Comparison of ENCODE assay signal across 24 cellular contexts in the genomic region with DNA sequence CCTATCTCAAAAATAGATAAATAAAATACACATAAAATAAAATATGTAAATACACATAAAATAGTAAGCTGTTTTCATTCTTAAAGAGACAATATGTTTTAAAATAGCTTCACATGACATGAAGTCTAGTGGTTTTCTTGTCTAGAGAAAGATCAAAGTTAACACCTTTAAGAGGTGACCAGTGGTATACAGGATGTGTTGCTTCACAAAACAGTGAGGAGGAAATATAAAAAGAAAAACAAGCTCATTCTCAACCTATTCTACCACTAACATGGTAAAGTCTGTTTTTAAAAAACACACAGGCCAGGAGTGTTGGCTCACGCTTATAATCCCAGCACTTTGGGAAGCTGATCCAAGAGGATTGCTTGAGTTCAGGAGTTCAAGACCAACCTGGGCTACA.
"Had no signal": no experiment of that assay in that cellular context is flagged by ENCODE, and none has a peak within 500 bp of the region (broad histone marks: within the 10 kb centered on the region; RNA-seq: fewer than 3 reads in every experiment).

No MANE protein-coding gene starts in this region.

- H3K4me1 Mint-ChIP-seq: stimulated activated memory B cell treated with anti-CD40 and anti-IgM and Interleukin-4, amounts not matched to agents 10 μg/mL and 1 μg/mL and 100 μg/mL, for 72 hours; stimulated activated naive B cell treated with anti-CD40 and anti-IgM and Interleukin-4, amounts not matched to agents 10 μg/mL and 1 μg/mL and 100 μg/mL, for 72 hours had no signal

- H3K4me3 Mint-ChIP-seq: stimulated activated effector memory CD8-positive, alpha-beta T cell treated with anti-CD3 and anti-CD28 coated beads, Interleukin-12 subunit alpha, Interleukin-12 subunit beta, amount 100 ng/mL, for 72 hours; stimulated activated memory B cell treated with anti-CD40 and anti-IgM and Interleukin-4, amounts not matched to agents 10 μg/mL and 1 μg/mL and 100 μg/mL, for 72 hours; stimulated activated naive B cell treated with anti-CD40 and anti-IgM and Interleukin-4, amounts not matched to agents 10 μg/mL and 1 μg/mL and 100 μg/mL, for 72 hours; stimulated activated naive CD8-positive, alpha-beta T cell treated with anti-CD3 and anti-CD28 coated beads, Interleukin-15, amount 100 ng/mL, for 72 hours; stimulated activated naive CD8-positive, alpha-beta T cell treated with anti-CD3 and anti-CD28 coated beads, Interleukin-15, Interleukin-2, amounts not matched to agents 100 ng/mL and 50 ng/mL, for 24 hours; type B pancreatic cell had no signal

- H3K36me3 Mint-ChIP-seq: stimulated activated effector memory CD8-positive, alpha-beta T cell treated with anti-CD3 and anti-CD28 coated beads, Interleukin-12 subunit alpha, Interleukin-12 subunit beta, amount 100 ng/mL, for 72 hours; stimulated activated memory B cell treated with anti-CD40 and anti-IgM and Interleukin-4, amounts not matched to agents 10 μg/mL and 1 μg/mL and 100 μg/mL, for 72 hours; stimulated activated naive B cell treated with anti-CD40 and anti-IgM and Interleukin-4, amounts not matched to agents 10 μg/mL and 1 μg/mL and 100 μg/mL, for 72 hours; type B pancreatic cell had no signal

- DNase-seq: stimulated activated CD4-positive, alpha-beta T cell treated with anti-CD3 and anti-CD28 coated beads, Interleukin-2, amount 100 ng/mL, for 48 hours; stimulated activated CD4-positive, alpha-beta T cell treated with anti-CD3 and anti-CD28 coated beads, Interleukin-4, amount 100 ng/mL, for 1 hour; stimulated activated CD4-positive, alpha-beta T cell treated with anti-CD3 and anti-CD28 coated beads, Interleukin-4, amount 100 ng/mL, for 24 hours; stimulated activated CD4-positive, alpha-beta T cell treated with anti-CD3 and anti-CD28 coated beads, Interleukin-4, amount 100 ng/mL, for 4 hours; stimulated activated CD8-positive, alpha-beta memory T cell treated with anti-CD3 and anti-CD28 coated beads, Interleukin-4, amount 100 ng/mL, for 48 hours; stimulated activated naive B cell treated with anti-CD40 and anti-IgM and Interleukin-4, amounts not matched to agents 10 μg/mL and 1 μg/mL and 100 μg/mL, for 72 hours; stimulated activated naive CD4-positive, alpha-beta T cell; stimulated activated naive CD4-positive, alpha-beta T cell treated with Interleukin-2 at 50 U/mL for 16 hours; stimulated activated naive CD8-positive, alpha-beta T cell treated with anti-CD3 and anti-CD28 coated beads, Interleukin-15, amount 100 ng/mL, for 72 hours; stimulated activated naive CD8-positive, alpha-beta T cell treated with anti-CD3 and anti-CD28 coated beads, Interleukin-15, Interleukin-2, amounts not matched to agents 100 U/mL and 50 U/mL, for 24 hours; stomach; substantia nigra; testis; thyroid gland; tibial artery; transverse colon; trophoblast cell; upper lobe of left lung; upper lobe of right lung; uterus had no signal

- H3K9me3 Mint-ChIP-seq: stimulated activated memory B cell treated with anti-CD40 and anti-IgM and Interleukin-4, amounts not matched to agents 10 μg/mL and 1 μg/mL and 100 μg/mL, for 72 hours; stimulated activated naive B cell treated with anti-CD40 and anti-IgM and Interleukin-4, amounts not matched to agents 10 μg/mL and 1 μg/mL and 100 μg/mL, for 72 hours; stimulated activated naive CD8-positive, alpha-beta T cell treated with anti-CD3 and anti-CD28 coated beads, Interleukin-15, Interleukin-2, amounts not matched to agents 100 ng/mL and 50 ng/mL, for 24 hours; type B pancreatic cell had no signal

- H3K27me3 Mint-ChIP-seq: stimulated activated memory B cell treated with anti-CD40 and anti-IgM and Interleukin-4, amounts not matched to agents 10 μg/mL and 1 μg/mL and 100 μg/mL, for 72 hours; stimulated activated naive B cell treated with anti-CD40 and anti-IgM and Interleukin-4, amounts not matched to agents 10 μg/mL and 1 μg/mL and 100 μg/mL, for 72 hours; stimulated activated naive CD8-positive, alpha-beta T cell treated with anti-CD3 and anti-CD28 coated beads, Interleukin-15, amount 100 ng/mL, for 72 hours; stimulated activated naive CD8-positive, alpha-beta T cell treated with anti-CD3 and anti-CD28 coated beads, Interleukin-15, Interleukin-2, amounts not matched to agents 100 ng/mL and 50 ng/mL, for 24 hours; type B pancreatic cell had no signal

- ATAC-seq: stimulated activated effector memory CD8-positive, alpha-beta T cell treated with anti-CD3 and anti-CD28 coated beads, Interleukin-12 subunit alpha, Interleukin-12 subunit beta, amount 100 ng/mL, for 72 hours; stimulated activated memory B cell treated with anti-CD40 and anti-IgM and Interleukin-4, amounts not matched to agents 10 μg/mL and 1 μg/mL and 100 μg/mL, for 72 hours; stimulated activated naive B cell treated with anti-CD40 and anti-IgM and Interleukin-4, amounts not matched to agents 10 μg/mL and 1 μg/mL and 100 μg/mL, for 72 hours; stimulated activated naive CD8-positive, alpha-beta T cell treated with anti-CD3 and anti-CD28 coated beads, Interleukin-15, amount 100 ng/mL, for 72 hours; stimulated activated naive CD8-positive, alpha-beta T cell treated with anti-CD3 and anti-CD28 coated beads, Interleukin-15, Interleukin-2, amounts not matched to agents 100 U/mL and 50 U/mL, for 24 hours; upper lobe of right lung had no signal

- H3K27ac Mint-ChIP-seq: stimulated activated effector memory CD8-positive, alpha-beta T cell treated with anti-CD3 and anti-CD28 coated beads, Interleukin-12 subunit alpha, Interleukin-12 subunit beta, amount 100 ng/mL, for 72 hours; stimulated activated memory B cell treated with anti-CD40 and anti-IgM and Interleukin-4, amounts not matched to agents 10 μg/mL and 1 μg/mL and 100 μg/mL, for 72 hours; stimulated activated naive B cell treated with anti-CD40 and anti-IgM and Interleukin-4, amounts not matched to agents 10 μg/mL and 1 μg/mL and 100 μg/mL, for 72 hours; stimulated activated naive CD8-positive, alpha-beta T cell treated with anti-CD3 and anti-CD28 coated beads, Interleukin-15, amount 100 ng/mL, for 72 hours; stimulated activated naive CD8-positive, alpha-beta T cell treated with anti-CD3 and anti-CD28 coated beads, Interleukin-15, Interleukin-2, amounts not matched to agents 100 ng/mL and 50 ng/mL, for 24 hours; type B pancreatic cell had no signal
